16 cellular contexts compared by ENCODE assay signal in the genomic region with DNA sequence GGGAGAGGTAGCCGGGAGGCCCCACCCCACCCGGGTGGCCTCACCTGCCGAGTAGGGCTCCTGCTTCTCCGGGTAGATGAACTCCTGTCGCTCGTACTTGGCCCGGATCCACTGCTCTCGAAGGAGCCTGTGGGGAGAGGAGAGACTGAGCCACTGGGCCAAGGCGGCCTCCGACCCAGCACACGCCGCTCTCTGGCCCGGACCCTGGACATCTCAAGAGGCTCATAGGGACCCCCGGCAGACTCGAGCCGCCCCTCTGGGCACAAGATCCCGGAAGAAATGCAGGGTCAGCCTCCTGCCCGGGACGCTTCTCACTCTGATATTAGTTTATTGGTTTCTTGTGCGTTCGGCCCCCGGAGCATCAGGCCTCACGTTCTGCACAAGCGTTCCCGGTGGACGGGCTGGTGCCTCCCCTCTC. TPM values are rescaled to one million over a fixed set of nuclear protein-coding genes. Genes with fewer than 3 reads are reported as not detected.
DNase-seq lines count a peak whose midpoint lies in the region; ATAC-seq and TF ChIP-seq lines count a peak whose summit lies in the region.
"Had no signal": no experiment of that assay in that cellular context is flagged by ENCODE, and none has a peak within 500 bp of the region (broad histone marks: within the 10 kb centered on the region; RNA-seq: fewer than 3 reads in every experiment).

No MANE protein-coding gene starts in this region.

- H3K4me3 Mint-ChIP-seq in activated T-cell treated with anti-CD3 and anti-CD28 coated beads, Interleukin-2, amount 50 U/mL, for 4 hours = no peak overlapping the region
- no peak overlapping the region for H3K4me3 Mint-ChIP-seq in stimulated activated memory B cell treated with anti-CD40 and anti-IgM and Interleukin-4, amounts not matched to agents 10 μg/mL and 1 μg/mL and 100 μg/mL, for 72 hours
- H3K4me3 Mint-ChIP-seq: endodermal cell had no signal

- TF ChIP-seq POLR2A in adrenal gland (IDR thresholded peaks at IDR 0.05) = no peak

- H3K9me3 Mint-ChIP-seq in activated T-cell treated with anti-CD3 and anti-CD28 coated beads, Interleukin-2, amount 50 U/mL, for 4 hours = no peaks in the 10 kb centered on the region
- no peaks in the 10 kb centered on the region for H3K9me3 Mint-ChIP-seq in stimulated activated memory B cell treated with anti-CD40 and anti-IgM and Interleukin-4, amounts not matched to agents 10 μg/mL and 1 μg/mL and 100 μg/mL, for 72 hours
- H3K9me3 Mint-ChIP-seq: activated T-helper 17 cell treated with anti-CD3 and anti-CD28 coated beads, Interleukin-2, amount 50 U/mL, for 72 hours; endodermal cell; immature natural killer cell had no signal

- H3K4me1 ChIP-seq in adrenal gland (replicated peaks in 1 of 2) = no peaks in the 10 kb centered on the region
- peaks cover 0 to 34% of the 10 kb centered on the region in 2 donors for H3K4me1 ChIP-seq in left lung
- H3K4me1 ChIP-seq: breast epithelium, Caco-2 had no signal

- H3K27ac Mint-ChIP-seq in stimulated activated memory B cell treated with anti-CD40 and anti-IgM and Interleukin-4, amounts not matched to agents 10 μg/mL and 1 μg/mL and 100 μg/mL, for 72 hours = peak overlapping the region; percentile 23
- H3K27ac Mint-ChIP-seq: activated T-helper 17 cell treated with anti-CD3 and anti-CD28 coated beads, Interleukin-2, amount 50 U/mL, for 72 hours; endodermal cell had no signal

- ATAC-seq in activated T-cell treated with anti-CD3 and anti-CD28 coated beads, Interleukin-2, amount 50 U/mL, for 4 hours = no peak
- no peak for ATAC-seq in left lung
- ATAC-seq in stimulated activated memory B cell treated with anti-CD40 and anti-IgM and Interleukin-4, amounts not matched to agents 10 μg/mL and 1 μg/mL and 100 μg/mL, for 72 hours = no peak
- ATAC-seq: activated CD4-positive, CD25-positive, alpha-beta regulatory T cell treated with anti-CD3 and anti-CD28 coated beads, Interleukin-2, amount 50 U/mL, for 24 hours; Panc1 had no signal

- H3K27me3 ChIP-seq in adrenal gland = no peaks in the 10 kb centered on the region
- peaks cover 0 to 9% of the 10 kb centered on the region in 2 donors for H3K27me3 ChIP-seq in left lung
- H3K27me3 ChIP-seq: breast epithelium had no signal

- H3K9me3 ChIP-seq in adrenal gland (replicated peaks in 1 of 3) (no peaks in the 10 kb centered on the region), left lung (no peaks in the 10 kb centered on the region)
- H3K9me3 ChIP-seq: breast epithelium, Caco-2 had no signal

- H3K36me3 ChIP-seq in adrenal gland (replicated peaks in 1 of 2) = no peaks in the 10 kb centered on the region
- H3K36me3 ChIP-seq in left lung = no peaks in the 10 kb centered on the region
- H3K36me3 ChIP-seq: breast epithelium had no signal

- no peaks in the 10 kb centered on the region for H3K27me3 Mint-ChIP-seq in activated T-cell treated with anti-CD3 and anti-CD28 coated beads, Interleukin-2, amount 50 U/mL, for 4 hours (ENCODE audit: low read depth)
- H3K27me3 Mint-ChIP-seq in stimulated activated memory B cell treated with anti-CD40 and anti-IgM and Interleukin-4, amounts not matched to agents 10 μg/mL and 1 μg/mL and 100 μg/mL, for 72 hours = no peaks in the 10 kb centered on the region
- H3K27me3 Mint-ChIP-seq: activated T-helper 17 cell treated with anti-CD3 and anti-CD28 coated beads, Interleukin-2, amount 50 U/mL, for 72 hours had no signal

- WGBS in adrenal gland, 4 donors = 71 to 84% (median 77%) methylated on average over 8 to 26 of the region's 26 CpGs

- TF ChIP-seq CTCF in adrenal gland (IDR thresholded peaks at IDR 0.05) (no peak), left lung (IDR thresholded peaks at IDR 0.05) (no peak)

- H3K4me3 ChIP-seq in adrenal gland (no peak overlapping the region), left lung (no peak overlapping the region)
- H3K4me3 ChIP-seq: breast epithelium had no signal

- H3K4me1 Mint-ChIP-seq in activated T-cell treated with anti-CD3 and anti-CD28 coated beads, Interleukin-2, amount 50 U/mL, for 4 hours (ENCODE audit: low read depth) = peaks cover 41% of the 10 kb centered on the region
- peaks cover 43% of the 10 kb centered on the region for H3K4me1 Mint-ChIP-seq in stimulated activated memory B cell treated with anti-CD40 and anti-IgM and Interleukin-4, amounts not matched to agents 10 μg/mL and 1 μg/mL and 100 μg/mL, for 72 hours
- H3K4me1 Mint-ChIP-seq: endodermal cell had no signal

- intact Hi-C loops in adrenal gland (cut with DNase I) (no loop called here), left lung (cut with DNase I) (no loop called here)

- H3K27ac ChIP-seq in adrenal gland (no peak overlapping the region), left lung (no peak overlapping the region)
- H3K27ac ChIP-seq: breast epithelium had no signal

- DNase-seq in activated T-cell treated with anti-CD3 and anti-CD28 coated beads, Interleukin-2, amount 50 U/mL, for 1 hour = peak; percentile 13
- no peak for DNase-seq in activated T-cell treated with anti-CD3 and anti-CD28 coated beads, Interleukin-2, amount 50 U/mL, for 4 hours
- DNase-seq in adrenal gland = peak; percentile 0 to 29 (median 11)
- peak; percentile 31 to 58 for DNase-seq in left lung
- no peak for DNase-seq in SKM-1 (lab: John Stamatoyannopoulos, UW; ENCODE audit: unreplicated experiment)
- no peak for DNase-seq in NCI-H146 (lab: John Stamatoyannopoulos, UW)
- no peak for DNase-seq in pons (ENCODE audit: low spot score)
- DNase-seq: ACHN, endodermal cell, immature natural killer cell had no signal

- no peaks in the 10 kb centered on the region for H3K36me3 Mint-ChIP-seq in activated T-cell treated with anti-CD3 and anti-CD28 coated beads, Interleukin-2, amount 50 U/mL, for 4 hours (ENCODE audit: insufficient read depth)
- peaks cover 15% of the 10 kb centered on the region for H3K36me3 Mint-ChIP-seq in stimulated activated memory B cell treated with anti-CD40 and anti-IgM and Interleukin-4, amounts not matched to agents 10 μg/mL and 1 μg/mL and 100 μg/mL, for 72 hours
- H3K36me3 Mint-ChIP-seq: immature natural killer cell had no signal

RNA-seq across cellular contexts. Expression of gene ADAP1, which starts 34.5 kb away (rescaled TPM):
- 10 to 100 TPM; 75.0 to 79.6 (median 79.5) TPM for total RNA-seq in activated T-cell treated with anti-CD3 and anti-CD28 coated beads, Interleukin-2, amount 50 U/mL, for 4 hours
- total RNA-seq in adrenal gland (10 to 100 TPM in 5 of 8 donors, 1 to 10 TPM in 3; 5.6 to 60.2 (median 12.8) TPM), left lung (10 to 100 TPM; 25.8 to 35.1 TPM)
- 10 to 100 TPM in 1 of 3 donors, 1 to 10 TPM in 1, under 1 TPM in 1; 0.29 to 40.5 (median 7.1) TPM for polyA plus RNA-seq in adrenal gland

RNA-seq across cellular contexts. Expression of gene GET4, which starts 43.6 kb away (rescaled TPM):
- 10 to 100 TPM; 47.9 to 55.3 (median 52.1) TPM for total RNA-seq in activated T-cell treated with anti-CD3 and anti-CD28 coated beads, Interleukin-2, amount 50 U/mL, for 4 hours
- total RNA-seq in adrenal gland (100 to 1,000 TPM in 1 of 8 donors, 10 to 100 TPM in 7; 44.7 to 190 (median 69.1) TPM), left lung (10 to 100 TPM; 30.1 to 31.6 TPM)
- 100 to 1,000 TPM in 2 of 3 donors, 10 to 100 TPM in 1; 38.3 to 166 (median 164) TPM for polyA plus RNA-seq in adrenal gland

RNA-seq across cellular contexts. Expression of gene COX19, which starts 55.4 kb away (rescaled TPM):
- total RNA-seq in activated T-cell treated with anti-CD3 and anti-CD28 coated beads, Interleukin-2, amount 50 U/mL, for 4 hours = 10 to 100 TPM; 17.5 to 19.0 (median 18.9) TPM
- total RNA-seq in adrenal gland = 10 to 100 TPM in 7 of 8 donors, 1 to 10 TPM in 1; 9.1 to 32.4 (median 18.9) TPM
- 10 to 100 TPM; 12.3 to 28.6 (median 14.0) TPM for polyA plus RNA-seq in adrenal gland
- total RNA-seq in left lung = 10 to 100 TPM in 1 of 2 donors, 1 to 10 TPM in 1; 9.1 to 10.8 TPM

Comparison
In these comparisons a context has a peak if more than half of its experiments do, and no peak if none do; other contexts are left out.
1. DNase-seq: peak in activated T-cell treated with anti-CD3 and anti-CD28 coated beads, Interleukin-2, amount 50 U/mL, for 1 hour (single experiment), adrenal gland (7 of 7) and left lung (2 of 2); none in activated T-cell treated with anti-CD3 and anti-CD28 coated beads, Interleukin-2, amount 50 U/mL, for 4 hours (single experiment), SKM-1 (single experiment), NCI-H146 (single experiment) and pons (single experiment).